Comparison of ENCODE assay signal across 9 cellular contexts in the genomic region with DNA sequence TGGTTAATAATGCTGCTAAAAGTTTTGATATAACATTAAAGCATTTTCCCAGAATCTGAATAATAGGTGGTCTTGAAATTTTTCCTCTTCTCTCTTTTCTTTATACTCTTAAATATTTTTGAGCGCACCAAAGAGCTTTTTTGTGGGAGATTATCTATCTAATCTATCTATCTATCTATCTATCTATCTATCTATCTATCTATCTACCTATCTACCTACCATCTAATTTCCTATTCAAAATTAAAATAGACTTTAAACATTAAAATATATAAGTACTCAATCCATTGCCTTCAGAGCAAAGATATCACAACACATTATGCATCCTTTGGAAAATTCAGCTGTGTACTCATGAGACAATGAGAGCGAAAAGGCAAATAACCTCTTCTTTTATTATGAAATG. TPM values are rescaled to one million over a fixed set of nuclear protein-coding genes. Genes with fewer than 3 reads are reported as not detected.
"Had no signal": no experiment of that assay in that cellular context is flagged by ENCODE, and none has a peak within 500 bp of the region (broad histone marks: within the 10 kb centered on the region; RNA-seq: fewer than 3 reads in every experiment).

No MANE protein-coding gene starts in this region.

- H3K9ac ChIP-seq: KMS-11 had no signal

- ATAC-seq: HepG2 had no signal

- DNase-seq: IMR-90, KBM-7, KG1 had no signal

- FAIRE-seq: HepG2, HTR-8/SVneo had no signal

- H3K27ac ChIP-seq: HL-60, KMS-11 had no signal

- H3K4me2 ChIP-seq: KMS-11 had no signal

RNA-seq across cellular contexts. Expression of a gene that starts 55.8 kb away (rescaled TPM):
- total RNA-seq: HepG2, HT-29 had no signal
- polyA plus RNA-seq: HepG2, IgD-negative memory B cell had no signal
